35 cellular contexts compared by ENCODE assay signal in the genomic region with DNA sequence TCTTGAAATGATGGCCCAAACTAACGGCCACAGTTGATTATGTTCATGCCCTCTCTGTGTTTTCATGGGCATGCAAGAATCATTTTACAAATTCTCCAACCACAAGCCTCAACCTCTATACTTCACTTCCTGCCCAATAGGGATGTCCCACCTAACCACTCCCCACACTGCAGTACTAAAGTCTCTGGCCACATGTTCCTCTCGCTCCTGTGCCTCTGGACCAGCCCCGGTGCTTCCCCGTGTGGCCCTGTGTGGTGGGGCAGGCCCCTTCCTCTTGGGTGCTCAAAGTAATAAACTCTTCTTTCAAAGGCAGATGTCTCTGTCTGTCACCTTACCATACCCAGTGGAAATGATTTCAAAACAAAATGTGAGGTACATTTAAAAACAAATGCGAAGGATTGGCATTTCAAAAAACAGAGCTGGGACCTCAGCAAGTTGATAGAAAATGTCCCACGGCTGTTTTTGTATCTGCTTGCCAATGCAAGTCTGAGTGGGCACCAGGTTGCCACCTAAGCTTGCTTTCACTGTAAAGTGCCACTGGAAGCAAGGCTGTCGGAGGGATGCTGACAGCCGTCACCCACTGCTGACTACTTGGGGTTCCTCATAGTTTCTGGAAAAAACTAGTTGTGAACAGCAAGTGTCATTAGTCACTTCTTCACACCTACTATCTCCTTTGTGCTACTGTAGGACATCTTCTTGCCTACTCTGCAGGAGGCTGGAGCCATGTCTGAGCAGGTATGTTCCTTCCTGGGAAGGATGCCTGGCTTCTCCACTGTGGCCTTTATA. TPM values are rescaled to one million over a fixed set of nuclear protein-coding genes. Genes with fewer than 3 reads are reported as not detected.
DNase-seq lines count a peak whose midpoint lies in the region; ATAC-seq, FAIRE-seq and TF ChIP-seq lines count a peak whose summit lies in the region.
"Had no signal": no experiment of that assay in that cellular context is flagged by ENCODE, and none has a peak within 500 bp of the region (broad histone marks: within the 10 kb centered on the region; RNA-seq: fewer than 3 reads in every experiment).

No MANE protein-coding gene starts in this region.

- no peaks in the 10 kb centered on the region for H3K4me1 ChIP-seq in pancreas
- no peaks in the 10 kb centered on the region for H3K4me1 ChIP-seq in SK-N-SH (ENCODE audit: control insufficient read depth in 1 of 2, insufficient read depth in 2 of 2, low read depth in 1 of 2, low read length in 1 of 2)
- H3K4me1 ChIP-seq: adrenal gland, left ventricle myocardium inferior, neural progenitor cell, thyroid gland, uterus had no signal

- no peaks in the 10 kb centered on the region for H3K9me3 ChIP-seq in pancreas
- H3K9me3 ChIP-seq in SK-N-SH: no peaks in the 10 kb centered on the region
- H3K9me3 ChIP-seq: adrenal gland, thyroid gland had no signal

- no peaks in the 10 kb centered on the region for H3K79me2 ChIP-seq in SK-N-SH (ENCODE audit: insufficient read depth)

- FAIRE-seq in pancreas (lab: Jason Lieb, UNC): no peak
- FAIRE-seq: keratinocyte had no signal

- H3K27ac Mint-ChIP-seq in activated T-helper 17 cell treated with anti-CD3 and anti-CD28 coated beads, Interleukin-2, amount 50 U/mL, for 72 hours: no peak overlapping the region
- no peak overlapping the region for H3K27ac Mint-ChIP-seq in natural killer cell
- H3K27ac Mint-ChIP-seq: activated CD8-positive, alpha-beta T cell treated with anti-CD3 and anti-CD28 coated beads, Interleukin-2, amount 10 ng/mL, durations not matched to agents 7 days and 5 days; CD4-positive, alpha-beta T cell; dendritic cell treated with granulocyte-macrophage colony-stimulating factor and Interleukin-4, amounts not matched to agents 40 ng/mL and 50 ng/mL, for 4 days; neural progenitor cell had no signal

- H3K9me3 Mint-ChIP-seq in activated T-helper 17 cell treated with anti-CD3 and anti-CD28 coated beads, Interleukin-2, amount 50 U/mL, for 72 hours: peaks cover 14% of the 10 kb centered on the region
- H3K9me3 Mint-ChIP-seq in natural killer cell: peaks cover 0 to 3% of the 10 kb centered on the region in 2 donors

- TF ChIP-seq EP300 in SK-N-SH (IDR thresholded peaks at IDR 0.05; ENCODE audit: borderline replicate concordance in 1 of 2, low read depth in 1 of 2, low read length in 1 of 2): no peak

- H3K9ac ChIP-seq in SK-N-SH: no peak overlapping the region
- H3K9ac ChIP-seq: neural progenitor cell had no signal

- no peaks in the 10 kb centered on the region for H4K20me1 ChIP-seq in SK-N-SH (ENCODE audit: insufficient read depth)

- H2AFZ ChIP-seq in SK-N-SH (ENCODE audit: low read depth): no peak overlapping the region
- H2AFZ ChIP-seq: neural progenitor cell had no signal

- H3K9me2 ChIP-seq in SK-N-SH: no peaks in the 10 kb centered on the region

- no peak overlapping the region for H3K4me3 Mint-ChIP-seq in activated T-helper 17 cell treated with anti-CD3 and anti-CD28 coated beads, Interleukin-2, amount 50 U/mL, for 72 hours
- no peak overlapping the region for H3K4me3 Mint-ChIP-seq in natural killer cell
- H3K4me3 Mint-ChIP-seq: activated CD8-positive, alpha-beta T cell treated with anti-CD3 and anti-CD28 coated beads, Interleukin-2, amount 10 ng/mL, durations not matched to agents 7 days and 5 days; activated T-cell treated with anti-CD3 and anti-CD28 coated beads, Interleukin-2, amount 50 U/mL, for 4 hours; CD4-positive, alpha-beta T cell; dendritic cell treated with granulocyte-macrophage colony-stimulating factor and Interleukin-4, amounts not matched to agents 40 ng/mL and 50 ng/mL, for 4 days; neural progenitor cell had no signal

- 65 to 70% methylated on average over 8 of the region's 8 CpGs for WGBS in pancreas, 2 donors
- WGBS in SK-N-SH (ENCODE audit: low lambda C conversion rate): 41% methylated on average over 8 of the region's 8 CpGs

- intact Hi-C loops in natural killer cell (cut with micrococcal nuclease) (no loop called here), pancreas (cut with DNase I) (no loop called here)

- POLR2A ChIA-PET in SK-N-SH (lab: Yijun Ruan, JAX): no interaction called here

- H3K4me3 ChIP-seq in pancreas (no peak overlapping the region), SK-N-SH (ENCODE audit: low read depth in 2 of 2, low read length in 1 of 2) (no peak overlapping the region)
- H3K4me3 ChIP-seq: adrenal gland, left ventricle myocardium inferior, neural progenitor cell, thyroid gland, uterus had no signal

- CTCF ChIA-PET in SK-N-SH (lab: Yijun Ruan, JAX): interaction anchor here (1.0 kb wide), 1 partner anchor 10 kb away, joined by 3 read pairs; no protein-coding TSS in a partner anchor

- no peaks in the 10 kb centered on the region for H3K36me3 Mint-ChIP-seq in activated T-helper 17 cell treated with anti-CD3 and anti-CD28 coated beads, Interleukin-2, amount 50 U/mL, for 72 hours (ENCODE audit: low read depth)
- no peaks in the 10 kb centered on the region for H3K36me3 Mint-ChIP-seq in natural killer cell
- H3K36me3 Mint-ChIP-seq: neural progenitor cell had no signal

- H3K36me3 ChIP-seq in pancreas (no peaks in the 10 kb centered on the region), SK-N-SH (replicated peaks in 1 of 2; ENCODE audit: control insufficient read depth in 1 of 2, insufficient read depth in 2 of 2, low read length in 1 of 2) (no peaks in the 10 kb centered on the region)
- H3K36me3 ChIP-seq: adrenal gland, left ventricle myocardium inferior, neural progenitor cell, thyroid gland, uterus had no signal

- TF ChIP-seq RAD21 in SK-N-SH (IDR thresholded peaks at IDR 0.05; ENCODE audit: low read length): no peak

- DNase-seq in activated CD8-positive, alpha-beta memory T cell treated with anti-CD3 and anti-CD28 coated beads for 24 hours: peak; percentile 15
- no peak for DNase-seq in activated CD8-positive, alpha-beta memory T cell treated with anti-CD3 and anti-CD28 coated beads, Interleukin-2, amount 50 U/mL, for 4 hours
- DNase-seq in natural killer cell: no peak
- no peak for DNase-seq in pancreas
- DNase-seq in DMS79 treated with DMSO at 0.1 percent for 48 hours (lab: John Stamatoyannopoulos, UW): no peak
- DNase-seq in SK-N-SH: no peak
- DNase-seq: activated CD8-positive, alpha-beta T cell treated with anti-CD3 and anti-CD28 coated beads, Interleukin-2, amount 10 ng/mL, durations not matched to agents 7 days and 5 days; activated naive CD4-positive, alpha-beta T cell; activated T-cell treated with anti-CD3 and anti-CD28 coated beads, Interleukin-2, amount 50 U/mL, for 4 hours; CD4-positive, alpha-beta T cell; central memory CD4-positive, alpha-beta T cell; HCEC 1CT; left ventricle myocardium inferior; NCI-H1092 treated with DMSO at 0.1 percent for 48 hours; NCI-H187 treated with DMSO at 0.1 percent for 48 hours; NCI-H524 treated with DMSO at 0.1 percent for 48 hours; SHP77; stimulated activated CD8-positive, alpha-beta memory T cell treated with anti-CD3 and anti-CD28 coated beads, Interleukin-4, amount 100 ng/mL, for 48 hours; thyroid gland; uterus had no signal

- ATAC-seq in HG02798 (IDR thresholded peaks at IDR 0.05; ENCODE audit: poor library complexity, unreplicated experiment) (peak; percentile 64), natural killer cell (peak; percentile 41 to 59 (median 46)), pancreas (no peak)
- peak; percentile 81 for ATAC-seq in activated T-helper 17 cell treated with anti-CD3 and anti-CD28 coated beads, Interleukin-2, amount 50 U/mL, for 72 hours (replicated peaks)
- ATAC-seq: activated CD8-positive, alpha-beta T cell treated with anti-CD3 and anti-CD28 coated beads, Interleukin-2, amount 10 ng/mL, durations not matched to agents 7 days and 5 days; activated T-cell treated with anti-CD3 and anti-CD28 coated beads, Interleukin-2, amount 50 U/mL, for 4 hours; esophagus mucosa; Panc1; sciatic nerve had no signal

- TF ChIP-seq CTCF in natural killer cell (IDR thresholded peaks at IDR 0.05): no peak
- TF ChIP-seq CTCF in pancreas (IDR thresholded peaks at IDR 0.05): no peak
- TF ChIP-seq CTCF in SK-N-SH (IDR thresholded peaks at IDR 0.05): no peak

- H3F3A ChIP-seq in SK-N-SH (replicated peaks; ENCODE audit: insufficient read depth): no peaks in the 10 kb centered on the region

- H3K27ac ChIP-seq in pancreas (no peak overlapping the region), SK-N-SH (ENCODE audit: low read depth in 2 of 2, low read length in 1 of 2) (no peak overlapping the region)
- H3K27ac ChIP-seq: adrenal gland, left ventricle myocardium inferior, neural progenitor cell, thyroid gland, uterus had no signal

- H3K4me2 ChIP-seq in SK-N-SH: no peak overlapping the region
- H3K4me2 ChIP-seq: neural progenitor cell had no signal

- peaks cover 27% of the 10 kb centered on the region for H3K27me3 Mint-ChIP-seq in activated T-helper 17 cell treated with anti-CD3 and anti-CD28 coated beads, Interleukin-2, amount 50 U/mL, for 72 hours
- H3K27me3 Mint-ChIP-seq in natural killer cell (ENCODE audit: low read depth in 2 of 2): peaks cover 0 to 4% of the 10 kb centered on the region in 2 donors

- H3K4me1 Mint-ChIP-seq in activated T-helper 17 cell treated with anti-CD3 and anti-CD28 coated beads, Interleukin-2, amount 50 U/mL, for 72 hours: peaks cover 4% of the 10 kb centered on the region
- H3K4me1 Mint-ChIP-seq in natural killer cell: no peaks in the 10 kb centered on the region
- H3K4me1 Mint-ChIP-seq: neural progenitor cell had no signal

- no peaks in the 10 kb centered on the region for H3K27me3 ChIP-seq in pancreas
- H3K27me3 ChIP-seq in SK-N-SH (ENCODE audit: insufficient read depth): peaks cover 12% of the 10 kb centered on the region; the same call in 1 of the 2 replicates
- H3K27me3 ChIP-seq: adrenal gland, neural progenitor cell, thyroid gland, uterus had no signal

TF ChIP-seq in SK-N-SH, 30 proteins besides CTCF, POLR2A, EP300 and RAD21 (continues in another document):
- TF ChIP-seq CHD2 (IDR thresholded peaks at IDR 0.05; ENCODE audit: low read length, partially characterized antibody): no peak
- TF ChIP-seq RCOR1 (IDR thresholded peaks at IDR 0.05; ENCODE audit: low read length): no peak

RNA-seq across cellular contexts. Expression of a gene that starts 8.2 kb away (rescaled TPM):
- total RNA-seq in activated T-helper 17 cell treated with anti-CD3 and anti-CD28 coated beads, Interleukin-2, amount 50 U/mL, for 72 hours: not detected
- total RNA-seq in natural killer cell (not detected), pancreas (not detected)
- polyA plus RNA-seq in pancreas (not detected), SK-N-SH (2012; rRNA removed) (not detected in 2 replicates)
- not detected in 2 replicates for polyA plus RNA-seq in SK-N-SH (2012; cell fraction: cytosol; rRNA removed)
- polyA plus RNA-seq in SK-N-SH (2012; cell fraction: nucleus; rRNA removed): not detected in 2 replicates
- total RNA-seq: A172; activated CD8-positive, alpha-beta T cell treated with anti-CD3 and anti-CD28 coated beads, Interleukin-2, amount 10 ng/mL, durations not matched to agents 7 days and 5 days; activated T-cell treated with anti-CD3 and anti-CD28 coated beads, Interleukin-2, amount 50 U/mL, for 4 hours; adrenal gland; CD4-positive, alpha-beta T cell; fibroblast of villous mesenchyme; HT1080; left ventricle myocardium inferior; mesenteric fat pad; posterior vena cava; sciatic nerve; T-helper 2 cell treated with Interferon-gamma antibody and Interleukin-4, amounts not matched to agents 100 ng/mL and 5 ng/mL, for 36 hours; thyroid gland; uterus had no signal
- polyA plus RNA-seq: adrenal gland, keratinocyte had no signal

RNA-seq across cellular contexts. Expression of a gene that starts 15.2 kb away (rescaled TPM):
- total RNA-seq in activated T-helper 17 cell treated with anti-CD3 and anti-CD28 coated beads, Interleukin-2, amount 50 U/mL, for 72 hours: not detected
- total RNA-seq in natural killer cell (not detected), pancreas (not detected)
- polyA plus RNA-seq in pancreas (not detected), SK-N-SH (2012; rRNA removed) (not detected in 2 replicates)
- not detected in 2 replicates for polyA plus RNA-seq in SK-N-SH (2012; cell fraction: cytosol; rRNA removed)
- not detected in 2 replicates for polyA plus RNA-seq in SK-N-SH (2012; cell fraction: nucleus; rRNA removed)
- total RNA-seq: A172; activated CD8-positive, alpha-beta T cell treated with anti-CD3 and anti-CD28 coated beads, Interleukin-2, amount 10 ng/mL, durations not matched to agents 7 days and 5 days; activated T-cell treated with anti-CD3 and anti-CD28 coated beads, Interleukin-2, amount 50 U/mL, for 4 hours; adrenal gland; CD4-positive, alpha-beta T cell; fibroblast of villous mesenchyme; HT1080; left ventricle myocardium inferior; mesenteric fat pad; posterior vena cava; sciatic nerve; T-helper 2 cell treated with Interferon-gamma antibody and Interleukin-4, amounts not matched to agents 100 ng/mL and 5 ng/mL, for 36 hours; thyroid gland; uterus had no signal
- polyA plus RNA-seq: adrenal gland had no signal

RNA-seq across cellular contexts. Expression of a gene that starts 48.4 kb away (rescaled TPM):
- total RNA-seq in activated T-helper 17 cell treated with anti-CD3 and anti-CD28 coated beads, Interleukin-2, amount 50 U/mL, for 72 hours: not detected
- not detected for total RNA-seq in natural killer cell
- not detected for total RNA-seq in pancreas
- not detected for polyA plus RNA-seq in pancreas
- not detected in 2 replicates for polyA plus RNA-seq in SK-N-SH (2012; rRNA removed)
- polyA plus RNA-seq in SK-N-SH (2012; cell fraction: cytosol; rRNA removed): not detected in 2 replicates
- not detected in 2 replicates for polyA plus RNA-seq in SK-N-SH (2012; cell fraction: nucleus; rRNA removed)
- total RNA-seq: A172; activated CD8-positive, alpha-beta T cell treated with anti-CD3 and anti-CD28 coated beads, Interleukin-2, amount 10 ng/mL, durations not matched to agents 7 days and 5 days; activated T-cell treated with anti-CD3 and anti-CD28 coated beads, Interleukin-2, amount 50 U/mL, for 4 hours; adrenal gland; CD4-positive, alpha-beta T cell; esophagus mucosa; fibroblast of villous mesenchyme; HT1080; left ventricle myocardium inferior; mesenteric fat pad; posterior vena cava; sciatic nerve; T-helper 2 cell treated with Interferon-gamma antibody and Interleukin-4, amounts not matched to agents 100 ng/mL and 5 ng/mL, for 36 hours; thyroid gland; uterus had no signal
- polyA plus RNA-seq: adrenal gland had no signal

Comparison
In these comparisons a context has a peak if more than half of its experiments do, and no peak if none do; other contexts are left out.
1. ATAC-seq: peak in HG02798 (single experiment), activated T-helper 17 cell treated with anti-CD3 and anti-CD28 coated beads, Interleukin-2, amount 50 U/mL, for 72 hours (single experiment) and natural killer cell (3 of 3); none in pancreas (0 of 4).